1 cellular context compared by ENCODE assay signal in genomic region chr10:17023386-17024298, GRCh38.
TF ChIP-seq lines count a peak whose summit lies in the region.

No MANE protein-coding gene starts in this region.

TF ChIP-seq in K562, 482 proteins besides CTCF, POLR2A, EP300 and RAD21 (continued from another document and continues in another):
- no peak for TF ChIP-seq E4F1 (CRISPR knock-in tag; IDR thresholded peaks at IDR 0.05; ENCODE audit: borderline replicate concordance)
- TF ChIP-seq ZNF696 (CRISPR knock-in tag; conservative IDR thresholded peaks at IDR 0.05) = no peak
- peak; percentile 50; the same call in 1 of the 2 replicates for TF ChIP-seq SMARCC2 (IDR thresholded peaks at IDR 0.05; ENCODE audit: low read depth)
- no peak for TF ChIP-seq EZH2 (IDR thresholded peaks at IDR 0.05; ENCODE audit: borderline replicate concordance, low read depth, low read length)
- no peak for TF ChIP-seq ZNF75A (CRISPR knock-in tag; IDR thresholded peaks at IDR 0.05)
- no peak for TF ChIP-seq NR2C2 (CRISPR knock-in tag; IDR thresholded peaks at IDR 0.05)
- no peak for TF ChIP-seq NR2C2 (tag; IDR thresholded peaks at IDR 0.05)
- no peak for TF ChIP-seq ZNF785 (CRISPR knock-in tag; IDR thresholded peaks at IDR 0.05)
- 0 out of 2 replicates have a peak, but pooled peaks have one; percentile 40 for TF ChIP-seq FOXJ2 (tag; IDR thresholded peaks at IDR 0.05)
- no peak for TF ChIP-seq TAF7 (tag; IDR thresholded peaks at IDR 0.05)
- TF ChIP-seq RBM34 (IDR thresholded peaks at IDR 0.05; ENCODE audit: borderline replicate concordance, insufficient read depth, low read length) = no peak
- TF ChIP-seq ZNF354B (CRISPR knock-in tag; IDR thresholded peaks at IDR 0.05) = no peak
- TF ChIP-seq ZNF449 (CRISPR knock-in tag; IDR thresholded peaks at IDR 0.05) = no peak
- TF ChIP-seq PHB (CRISPR knock-in tag; IDR thresholded peaks at IDR 0.05) = no peak
- TF ChIP-seq NEUROD1 (IDR thresholded peaks at IDR 0.05; ENCODE audit: borderline replicate concordance, low read depth, low read length, partially characterized antibody) = no peak
- peak in 1 of 2 experiments; percentile 56; a peak in 2 of 4 replicates for TF ChIP-seq ETV6 (IDR thresholded peaks at IDR 0.05; ENCODE audit: borderline replicate concordance in 1 of 2, low read depth in 2 of 2, low read length in 1 of 2)
- TF ChIP-seq ETV6 (CRISPR knock-in tag; IDR thresholded peaks at IDR 0.05; ENCODE audit: borderline replicate concordance) = no peak
- no peak for TF ChIP-seq KDM2B (CRISPR knock-in tag; IDR thresholded peaks at IDR 0.05)
- TF ChIP-seq TGIF2 (CRISPR knock-in tag; IDR thresholded peaks at IDR 0.05) = no peak
- no peak for TF ChIP-seq RBM14 (IDR thresholded peaks at IDR 0.05; ENCODE audit: borderline replicate concordance, insufficient read depth, low read depth, low read length)
- no peak for TF ChIP-seq RBM22 (IDR thresholded peaks at IDR 0.05; ENCODE audit: low read depth, low read length, poor library complexity, severe bottlenecking)
- no peak for TF ChIP-seq BMI1 (IDR thresholded peaks at IDR 0.05; ENCODE audit: low read length)
- TF ChIP-seq TARDBP (IDR thresholded peaks at IDR 0.05) = no peak
- TF ChIP-seq HDAC6 (IDR thresholded peaks at IDR 0.05; ENCODE audit: low read depth, low read length) = no peak
- TF ChIP-seq ZNF184 (CRISPR knock-in tag; IDR thresholded peaks at IDR 0.05) = no peak
- TF ChIP-seq CBX8 (IDR thresholded peaks at IDR 0.05; ENCODE audit: borderline replicate concordance, extremely low read depth, low read depth, low read length, poor library complexity, severe bottlenecking) = no peak
- no peak for TF ChIP-seq RBM25 (IDR thresholded peaks at IDR 0.05; ENCODE audit: low read depth, low read length, severe bottlenecking)
- no peak for TF ChIP-seq SNAPC5 (CRISPR knock-in tag; IDR thresholded peaks at IDR 0.05)
- TF ChIP-seq SNIP1 (IDR thresholded peaks at IDR 0.05; ENCODE audit: low read depth) = no peak
- no peak for TF ChIP-seq YY1 (IDR thresholded peaks at IDR 0.05; ENCODE audit: borderline replicate concordance in 1 of 3, control insufficient read depth in 1 of 3, extremely low read depth in 1 of 3, insufficient read depth in 3 of 3, insufficient read length in 1 of 3, insufficient replicate concordance in 2 of 3, low read depth in 1 of 3, low read length in 2 of 3)
- no peak for TF ChIP-seq BCOR (IDR thresholded peaks at IDR 0.05)
- no peak for TF ChIP-seq SRSF1 (IDR thresholded peaks at IDR 0.05; ENCODE audit: low read depth, low read length)
- TF ChIP-seq NCOR1 (IDR thresholded peaks at IDR 0.05) = 0 out of 2 replicates have a peak, but pooled peaks have one; percentile 11
- peak; percentile 74 for TF ChIP-seq NFE2 (IDR thresholded peaks at IDR 0.05; ENCODE audit: low read depth)
- TF ChIP-seq ZNF408 (CRISPR knock-in tag; IDR thresholded peaks at IDR 0.05; ENCODE audit: low read depth) = no peak
- no peak for TF ChIP-seq C11orf30 (IDR thresholded peaks at IDR 0.05; ENCODE audit: low read depth)
- TF ChIP-seq EGR1 (conservative IDR thresholded peaks at IDR 0.05) = no peak
- no peak for TF ChIP-seq FOXP4 (CRISPR knock-in tag; IDR thresholded peaks at IDR 0.05; ENCODE audit: borderline replicate concordance)
- peak; percentile 73; the same call in 1 of the 2 replicates for TF ChIP-seq ESRRA (IDR thresholded peaks at IDR 0.05; ENCODE audit: borderline replicate concordance, low read depth)
- no peak for TF ChIP-seq ZBED1 (IDR thresholded peaks at IDR 0.05)
- TF ChIP-seq ZBTB5 (IDR thresholded peaks at IDR 0.05) = no peak
- no peak for TF ChIP-seq ETS1 (conservative IDR thresholded peaks at IDR 0.05; ENCODE audit: control insufficient read depth, low read depth, low read length)
- TF ChIP-seq ZNF347 (CRISPR knock-in tag; IDR thresholded peaks at IDR 0.05; ENCODE audit: low read depth) = no peak
- TF ChIP-seq CXXC5 (CRISPR knock-in tag; IDR thresholded peaks at IDR 0.05) = peak; percentile 70
- TF ChIP-seq THRA (IDR thresholded peaks at IDR 0.05) = no peak
- no peak for TF ChIP-seq NR4A1 (CRISPR knock-in tag; IDR thresholded peaks at IDR 0.05)
- no peak for TF ChIP-seq NR4A1 (tag; IDR thresholded peaks at IDR 0.05)
- no peak for TF ChIP-seq POLR2B (IDR thresholded peaks at IDR 0.05; ENCODE audit: low read depth, partially characterized antibody)
- no peak for TF ChIP-seq ZNF445 (CRISPR knock-in tag; IDR thresholded peaks at IDR 0.05; ENCODE audit: low read depth)
- no peak for TF ChIP-seq ZNF324 (CRISPR knock-in tag; IDR thresholded peaks at IDR 0.05)
- TF ChIP-seq TOE1 (IDR thresholded peaks at IDR 0.05; ENCODE audit: borderline replicate concordance) = no peak
- TF ChIP-seq TOE1 (CRISPR knock-in tag; IDR thresholded peaks at IDR 0.05; ENCODE audit: borderline replicate concordance, low read depth) = no peak
- no peak for TF ChIP-seq GATAD2B (IDR thresholded peaks at IDR 0.05; ENCODE audit: borderline replicate concordance)
- TF ChIP-seq CSDE1 (IDR thresholded peaks at IDR 0.05) = no peak
- no peak for TF ChIP-seq FOXA3 (CRISPR knock-in tag; conservative IDR thresholded peaks at IDR 0.05 in 1 of 2, IDR thresholded peaks at IDR 0.05 in 1 of 2)
- 0 out of 4 replicates have a peak, but pooled peaks of 1 of the 2 experiments have one; percentile 45 for TF ChIP-seq ZMIZ1 (IDR thresholded peaks at IDR 0.05; ENCODE audit: low read depth in 2 of 2, low read length in 2 of 2)
- no peak for TF ChIP-seq U2AF2 (optimal IDR thresholded peaks at IDR 0.05; ENCODE audit: low read depth, low read length)
- TF ChIP-seq ZNF395 (CRISPR knock-in tag; IDR thresholded peaks at IDR 0.05) = no peak
- TF ChIP-seq HNRNPK (IDR thresholded peaks at IDR 0.05; ENCODE audit: low read depth, low read length, poor library complexity, severe bottlenecking) = no peak
- no peak for TF ChIP-seq ZNF444 (CRISPR knock-in tag; IDR thresholded peaks at IDR 0.05)
- no peak for TF ChIP-seq ZNF561 (CRISPR knock-in tag; conservative IDR thresholded peaks at IDR 0.05)
